ENCODE assay signal across 8 cellular contexts in genomic region chr11:63838682-63839507, GRCh38. TPM values are rescaled to one million over a fixed set of nuclear protein-coding genes. Genes with fewer than 3 reads are reported as not detected.
DNase-seq lines count a peak whose midpoint lies in the region; ATAC-seq, FAIRE-seq and TF ChIP-seq lines count a peak whose summit lies in the region.

TSS of gene MARK2 (plus strand) at chr11:63839110. CDS start at chr11:63839507, 397 bp downstream.

- POLR2A ChIA-PET in HepG2 (lab: Yijun Ruan, JAX) = interaction anchor here (0.7 to 3.3 kb wide), 19 partner anchors 10 to 346 kb away, joined by 3 to 23 read pairs (median 5); partner anchors contain the start of genes STIP1 and ZFTA

- CTCF ChIA-PET in HepG2 (lab: Yijun Ruan, JAX; ENCODE audit: low intra/inter-chr PET ratio, low total read pairs) = interaction anchor here (0.7 to 2.8 kb wide), 5 partner anchors 33 to 107 kb away, joined by 3 to 15 read pairs (median 3); no protein-coding TSS in a partner anchor

- H2AFZ ChIP-seq in HepG2 (ENCODE audit: low read length) = peak within 1 kb of the TSS; percentile 79

- 0% methylated on average over 29 of the region's 99 CpGs for WGBS in HepG2 (ENCODE audit: low lambda C conversion rate)

- H3K79me2 ChIP-seq in HepG2 (ENCODE audit: insufficient read depth, low read length) = peaks cover 41% of the 10 kb centered on the region

- no peaks in the 10 kb centered on the region for H3K9me3 ChIP-seq in HepG2 (ENCODE audit: low read length)

- H3K4me2 ChIP-seq in HepG2 (ENCODE audit: low read depth, low read length) = peak within 1 kb of the TSS; percentile 95

- 0 out of 2 replicates have a peak, but pooled peaks have one; percentile 30 for TF ChIP-seq RAD21 in HepG2 (CRISPR knock-in tag; IDR thresholded peaks at IDR 0.05)

- peaks cover 0 to 2% (median 0%) of the 10 kb centered on the region in 7 donors for H3K9me3 Mint-ChIP-seq in CD14-positive monocyte

- H3K27me3 Mint-ChIP-seq in CD14-positive monocyte (ENCODE audit: low read depth in 3 of 3) = peaks cover 0 to 2% (median 0%) of the 10 kb centered on the region in 3 donors

- H4K20me1 ChIP-seq in HepG2 (ENCODE audit: insufficient read depth, low read length) = peaks cover 19% of the 10 kb centered on the region; the same call in 1 of the 2 replicates

- H3K27me3 ChIP-seq in HepG2 (ENCODE audit: control insufficient read depth in 1 of 2, insufficient read depth in 2 of 2, low read length in 2 of 2) = no peaks in the 10 kb centered on the region; a peak in 1 of 5 replicates

- peak; percentile 97 for DNase-seq in CD14-positive monocyte (ENCODE audit: low spot score)
- DNase-seq in NCI-H82 (lab: John Stamatoyannopoulos, UW) = peak; percentile 98
- peak; percentile 99 for DNase-seq in activated CD4-positive, alpha-beta T cell treated with anti-CD3 and anti-CD28 coated beads, Interleukin-2, amount 50 U/mL, for 48 hours
- DNase-seq in dermis blood vessel endothelial cell = peak; percentile 98
- peak; percentile 95 for DNase-seq in HepG2 (ENCODE audit: low spot score)
- DNase-seq in stimulated activated CD4-positive, alpha-beta T cell treated with anti-CD3 and anti-CD28 coated beads, Interleukin-4, amount 100 ng/mL, for 1 hour = peak; percentile 100

- peaks cover 27 to 41% of the 10 kb centered on the region in 2 donors for H3K36me3 Mint-ChIP-seq in CD14-positive monocyte

- peak; percentile 81 for FAIRE-seq in HepG2 (lab: Jason Lieb, UNC)

- peak in 1 of 2 experiments; percentile 58; a peak in 2 of 4 replicates for TF ChIP-seq POLR2A in HepG2 (IDR thresholded peaks at IDR 0.05; ENCODE audit: insufficient read depth in 1 of 2, low read depth in 2 of 2, low read length in 2 of 2)

- peak within 1 kb of the TSS; percentile 70 for H3K27ac ChIP-seq in HepG2 (ENCODE audit: extremely low read length, insufficient read depth, low read length)

- peaks cover 67% of the 10 kb centered on the region for H3K4me1 ChIP-seq in HepG2 (ENCODE audit: insufficient read depth, low read length)

- peak within 1 kb of the TSS; percentile 69 to 96 (median 93) for H3K4me3 ChIP-seq in HepG2 (replicated peaks in 1 of 3; ENCODE audit: insufficient read depth in 1 of 3, low read depth in 2 of 3, low read length in 3 of 3)

- H3K4me1 Mint-ChIP-seq in CD14-positive monocyte = peaks cover 55% of the 10 kb centered on the region

- in situ Hi-C loops in HepG2 (cut with HindIII; ENCODE audit: extremely low pct_ligation_motif_present, low pct_unique_long_range_greater_than_20kb) = loop anchor here (5.0 to 10.0 kb wide), 3 partner anchors 48 to 306 kb away; no protein-coding TSS in a partner anchor

- peaks cover 0 to 11% of the 10 kb centered on the region in 2 experiments; a peak in 1 of 5 replicates for H3K36me3 ChIP-seq in HepG2 (replicated peaks in 1 of 2; ENCODE audit: control insufficient read depth in 1 of 2, insufficient read depth in 2 of 2, low read length in 2 of 2)

- H3K9ac ChIP-seq in HepG2 (ENCODE audit: insufficient read depth, low read depth, low read length) = peak within 1 kb of the TSS; percentile 86

- peak within 1 kb of the TSS; percentile 92 to 98 (median 97) for H3K27ac Mint-ChIP-seq in CD14-positive monocyte

- intact Hi-C loops in CD14-positive monocyte (cut with micrococcal nuclease) = loop anchor here (2.0 to 5.0 kb wide), 4 partner anchors 33 to 103 kb away; no protein-coding TSS in a partner anchor
- intact Hi-C loops in HepG2 (cut with micrococcal nuclease; ENCODE audit: unreplicated experiment) = loop anchor here (1.0 to 10.0 kb wide), 2 partner anchors 49 to 316 kb away; no protein-coding TSS in a partner anchor

- TF ChIP-seq EP300 in HepG2 (IDR thresholded peaks at IDR 0.05; ENCODE audit: low read depth in 2 of 2, low read length in 2 of 2) (no peak), HepG2 (CRISPR knock-in tag; IDR thresholded peaks at IDR 0.05; ENCODE audit: borderline replicate concordance) (no peak)

- H3K4me3 Mint-ChIP-seq in CD14-positive monocyte = peak within 1 kb of the TSS; percentile 99 to 100

- BruUV-seq in HepG2 (replicated peaks; lab: Mats Ljungman, UMichigan) = no TSS peak

- ATAC-seq in GM19397 (IDR thresholded peaks at IDR 0.05; ENCODE audit: unreplicated experiment) (peak; percentile 75), HG03571 (IDR thresholded peaks at IDR 0.05; ENCODE audit: unreplicated experiment) (peak; percentile 81), HepG2 (peak; percentile 79)

- TF ChIP-seq CTCF in CD14-positive monocyte (IDR thresholded peaks at IDR 0.05) (no peak), HepG2 (CRISPR knock-in tag; IDR thresholded peaks at IDR 0.05) (0 out of 2 replicates have a peak, but pooled peaks have one; percentile 3)

TF ChIP-seq in HepG2, 621 proteins besides CTCF, POLR2A, EP300 and RAD21 (continues in another document):
- TF ChIP-seq AKNA (CRISPR knock-in tag; IDR thresholded peaks at IDR 0.05; ENCODE audit: borderline replicate concordance) = no peak
- TF ChIP-seq ZNF740 (CRISPR knock-in tag; IDR thresholded peaks at IDR 0.05) = no peak
- TF ChIP-seq GABPB1 (CRISPR knock-in tag; IDR thresholded peaks at IDR 0.05) = peak; percentile 88
- peak; percentile 66; the same call in 1 of the 2 replicates for TF ChIP-seq PHF21A (CRISPR knock-in tag; IDR thresholded peaks at IDR 0.05)
- 0 out of 2 replicates have a peak, but pooled peaks have one; percentile 71 for TF ChIP-seq ZNF556 (CRISPR knock-in tag; IDR thresholded peaks at IDR 0.05; ENCODE audit: borderline replicate concordance)

RNA-seq across cellular contexts. Expression of gene MARK2, which starts in this region (rescaled TPM):
- polyA plus RNA-seq in CD14-positive monocyte = 10 to 100 TPM; 32.4 to 33.3 TPM
- total RNA-seq in dermis blood vessel endothelial cell = 12.1 and 15.1 TPM in 2 replicates
- 13.9 and 17.4 TPM in 2 replicates for total RNA-seq in HepG2 (2016; rRNA removed; fragmentation: Illumina TruSeq; extraction: Trizol)
- total RNA-seq in HepG2 (2016; cell fraction: cytosol; rRNA removed; fragmentation: Illumina TruSeq; extraction: Trizol; ENCODE audit: low read depth) = 2.8 and 3.2 TPM in 2 replicates
- total RNA-seq in HepG2 (2016; cell fraction: insoluble cytoplasmic fraction; rRNA removed; fragmentation: Illumina TruSeq; extraction: Trizol) = 13.6 and 14.5 TPM in 2 replicates
- 10.2 and 10.4 TPM in 2 replicates for total RNA-seq in HepG2 (2016; cell fraction: membrane; rRNA removed; fragmentation: Illumina TruSeq; extraction: Trizol)
- total RNA-seq in HepG2 (2016; cell fraction: nucleus; rRNA removed; fragmentation: Illumina TruSeq; extraction: Trizol) = 13.5 and 15.1 TPM in 2 replicates
- 13.5 and 14.6 TPM in 2 replicates for polyA plus RNA-seq in HepG2 (2011; rRNA removed)
- polyA plus RNA-seq in HepG2 (2011; cell fraction: cytosol; rRNA removed) = 9.1 and 10.3 TPM in 2 replicates
- polyA plus RNA-seq in HepG2 (2011; cell fraction: nucleus; rRNA removed) = 16.5 and 18.4 TPM in 2 replicates
- polyA plus RNA-seq in HepG2 (2012) = 11.6 and 13.0 TPM in 2 replicates
- polyA plus RNA-seq in HepG2 (2016; cell fraction: cytosol; fragmentation: Illumina TruSeq; extraction: Trizol; ENCODE audit: low read depth) = 1.5 and 1.6 TPM in 2 replicates
- 13.0 and 19.7 TPM in 2 replicates for polyA plus RNA-seq in HepG2 (2016; cell fraction: insoluble cytoplasmic fraction; fragmentation: Illumina TruSeq; extraction: Trizol; ENCODE audit: low read depth)
- 6.2 and 6.3 TPM in 2 replicates for polyA plus RNA-seq in HepG2 (2016; cell fraction: membrane; fragmentation: Illumina TruSeq; extraction: Trizol; ENCODE audit: low read depth)
- polyA plus RNA-seq in HepG2 (2016; cell fraction: nucleus; fragmentation: Illumina TruSeq; extraction: Trizol; ENCODE audit: insufficient read depth, low read depth) = 21.4 and 25.0 TPM in 2 replicates
- 21.4 and 36.1 TPM in 2 replicates for polyA minus RNA-seq in HepG2 (2011; rRNA and poly(A)+ RNA removed; ENCODE audit: low replicate concordance)
- 15.8 and 17.9 TPM in 2 replicates for polyA minus RNA-seq in HepG2 (2011; cell fraction: cytosol; rRNA and poly(A)+ RNA removed)
- polyA minus RNA-seq in HepG2 (2011; cell fraction: nucleus; rRNA and poly(A)+ RNA removed) = 10.9 and 17.4 TPM in 2 replicates

Comparison
In these comparisons a context has a peak if more than half of its experiments do, and no peak if none do; other contexts are left out.
1. Peak in every context shown above with its lines: DNase-seq, ATAC-seq, H3K4me3 ChIP-seq and H3K27ac ChIP-seq.